18 cellular contexts compared by ENCODE assay signal in the genomic region with DNA sequence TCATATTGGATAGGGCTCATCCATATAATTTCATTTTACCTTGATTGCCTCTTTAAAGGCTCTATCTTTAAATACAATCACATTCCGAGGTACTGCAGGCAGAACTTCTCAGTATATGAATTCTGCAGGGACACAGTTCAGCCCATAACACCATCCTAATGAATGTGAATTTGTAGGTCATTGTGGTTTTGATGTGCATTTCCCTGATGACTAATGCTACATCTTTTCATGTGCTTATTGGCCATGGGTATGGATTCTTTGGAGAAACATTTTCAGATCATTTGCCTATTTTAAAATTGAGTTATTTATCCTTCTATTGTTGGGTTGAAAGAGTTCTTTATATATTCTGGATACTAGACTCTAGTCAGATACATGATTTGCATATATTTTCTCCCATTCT. TPM values are rescaled to one million over a fixed set of nuclear protein-coding genes. Genes with fewer than 3 reads are reported as not detected.
DNase-seq lines count a peak whose midpoint lies in the region; ATAC-seq, FAIRE-seq and TF ChIP-seq lines count a peak whose summit lies in the region.
"Had no signal": no experiment of that assay in that cellular context is flagged by ENCODE, and none has a peak within 500 bp of the region (broad histone marks: within the 10 kb centered on the region; RNA-seq: fewer than 3 reads in every experiment).

No MANE protein-coding gene starts in this region.

- H3K4me2 ChIP-seq in BLaER1 treated with 17β-estradiol and CSF1 and Interleukin-3, amounts not matched to agents 10 nM and 100 nM = peak overlapping the region in 8 of 11 experiments; percentile 19 to 59 (median 38); a peak in 14 of 22 replicates
- H3K4me2 ChIP-seq in astrocyte (ENCODE audit: low read length) = peak overlapping the region; percentile 5

- no peaks in the 10 kb centered on the region for H3K27me3 ChIP-seq in BLaER1 treated with 17β-estradiol and CSF1 and Interleukin-3, amounts not matched to agents 10 nM and 100 nM
- no peaks in the 10 kb centered on the region for H3K27me3 ChIP-seq in astrocyte (ENCODE audit: insufficient read depth, low read length)
- peaks cover 5% of the 10 kb centered on the region for H3K27me3 ChIP-seq in foreskin keratinocyte
- H3K27me3 ChIP-seq: ascending aorta, BE2C had no signal

- TF ChIP-seq CTCF in astrocyte (IDR thresholded peaks at IDR 0.05; ENCODE audit: insufficient read depth, low read depth, low read length) (no peak), foreskin keratinocyte (conservative IDR thresholded peaks at IDR 0.05) (no peak)

- DNase-seq in HS-27A (ENCODE audit: low read depth) (peak; percentile 7), astrocyte (ENCODE audit: low read depth) (peak; percentile 77), foreskin keratinocyte (peak; percentile 21 to 49), sciatic nerve (ENCODE audit: low spot score) (no peak)
- DNase-seq: activated CD8-positive, alpha-beta T cell treated with anti-CD3 and anti-CD28 coated beads for 36 hours; BE2C; effector CD4-positive, alpha-beta T cell; glutamatergic neuron; NCI-H2171 treated with DMSO at 0.1 percent for 48 hours; Right ventricle myocardium superior; stimulated activated CD4-positive, alpha-beta T cell treated with anti-CD3 and anti-CD28 coated beads, Interleukin-12 subunit alpha, Interleukin-12 subunit beta, amount 100 ng/mL, for 4 hours had no signal

- H3K4me3 Mint-ChIP-seq in astrocyte (ENCODE audit: unreplicated experiment) = peak overlapping the region; percentile 42
- H3K4me3 Mint-ChIP-seq: activated CD8-positive, alpha-beta T cell treated with anti-CD3 and anti-CD28 coated beads for 36 hours had no signal

- H4K20me1 ChIP-seq in BLaER1 treated with 17β-estradiol and CSF1 and Interleukin-3, amounts not matched to agents 10 nM and 100 nM = no peaks in the 10 kb centered on the region
- H4K20me1 ChIP-seq in astrocyte (ENCODE audit: insufficient read depth, low read length) = no peaks in the 10 kb centered on the region

- H2AFZ ChIP-seq in astrocyte (ENCODE audit: low read depth, low read length) = no peak overlapping the region
- H2AFZ ChIP-seq: parathyroid adenoma had no signal

- no peak overlapping the region for H3K9ac ChIP-seq in BLaER1 treated with 17β-estradiol and CSF1 and Interleukin-3, amounts not matched to agents 10 nM and 100 nM
- no peak overlapping the region for H3K9ac ChIP-seq in astrocyte (ENCODE audit: low read length)
- H3K9ac ChIP-seq: parathyroid adenoma had no signal

- no peak for FAIRE-seq in astrocyte (lab: Jason Lieb, UNC)

- H3K36me3 Mint-ChIP-seq in astrocyte (ENCODE audit: low read depth, unreplicated experiment) = no peaks in the 10 kb centered on the region

- peak overlapping the region in 1 of 11 experiments; percentile 39; a peak in 1 of 22 replicates for H3K27ac ChIP-seq in BLaER1 treated with 17β-estradiol and CSF1 and Interleukin-3, amounts not matched to agents 10 nM and 100 nM
- H3K27ac ChIP-seq in astrocyte (ENCODE audit: low read depth, low read length) (no peak overlapping the region), foreskin keratinocyte (no peak overlapping the region)
- H3K27ac ChIP-seq: ascending aorta, parathyroid adenoma had no signal

- no peaks in the 10 kb centered on the region for H3K27me3 Mint-ChIP-seq in astrocyte (ENCODE audit: low read depth, unreplicated experiment)

- H3K9me3 ChIP-seq in BLaER1 treated with 17β-estradiol and CSF1 and Interleukin-3, amounts not matched to agents 10 nM and 100 nM (replicated peaks in 1 of 11) = peaks cover 0 to 8% (median 0%) of the 10 kb centered on the region in 11 experiments; a peak in 1 of 22 replicates
- no peaks in the 10 kb centered on the region for H3K9me3 ChIP-seq in astrocyte (ENCODE audit: insufficient read depth, low read depth, low read length)
- H3K9me3 ChIP-seq: ascending aorta, BE2C had no signal

- no peaks in the 10 kb centered on the region for H3K36me3 ChIP-seq in BLaER1 treated with 17β-estradiol and CSF1 and Interleukin-3, amounts not matched to agents 10 nM and 100 nM
- no peaks in the 10 kb centered on the region for H3K36me3 ChIP-seq in astrocyte (ENCODE audit: insufficient read depth, low read length)
- H3K36me3 ChIP-seq: ascending aorta, BE2C had no signal

- H3K9me3 Mint-ChIP-seq in astrocyte (ENCODE audit: unreplicated experiment) = no peaks in the 10 kb centered on the region
- H3K9me3 Mint-ChIP-seq: activated CD8-positive, alpha-beta T cell treated with anti-CD3 and anti-CD28 coated beads for 36 hours; activated T-helper 2 cell treated with anti-CD3 and anti-CD28 coated beads, Interferon-gamma antibody, Interleukin-2, Interleukin-4, amounts not matched to agents 10 μg/mL and 5 μg/mL and 100 μg/mL, durations not matched to agents 14 hours and 24 hours and 36 hours had no signal

- peaks cover 6 to 18% (median 10%) of the 10 kb centered on the region in 10 experiments; a peak in 16 of 20 replicates for H3K4me1 ChIP-seq in BLaER1 treated with 17β-estradiol and CSF1 and Interleukin-3, amounts not matched to agents 10 nM and 100 nM
- H3K4me1 ChIP-seq in astrocyte (ENCODE audit: insufficient read depth, low read length) (no peaks in the 10 kb centered on the region), foreskin keratinocyte (no peaks in the 10 kb centered on the region)
- H3K4me1 ChIP-seq: ascending aorta, BE2C, parathyroid adenoma had no signal

- H3K4me1 Mint-ChIP-seq in astrocyte (ENCODE audit: low read depth, unreplicated experiment) = peaks cover 12% of the 10 kb centered on the region

- ATAC-seq in foreskin keratinocyte (peak; percentile 62), GM21423 (IDR thresholded peaks at IDR 0.05; ENCODE audit: unreplicated experiment) (no peak), sciatic nerve (no peak), GM18520 (IDR thresholded peaks at IDR 0.05; ENCODE audit: unreplicated experiment) (no peak), GM18511 (IDR thresholded peaks at IDR 0.05; ENCODE audit: unreplicated experiment) (no peak)
- ATAC-seq: activated CD8-positive, alpha-beta T cell treated with anti-CD3 and anti-CD28 coated beads for 36 hours had no signal

- no peak overlapping the region for H3K4me3 ChIP-seq in BLaER1 treated with 17β-estradiol and CSF1 and Interleukin-3, amounts not matched to agents 10 nM and 100 nM
- H3K4me3 ChIP-seq in astrocyte (ENCODE audit: insufficient read depth, low read depth, low read length) = no peak overlapping the region
- H3K4me3 ChIP-seq: ascending aorta had no signal

- intact Hi-C loops in sciatic nerve (cut with DNase I) = no loop called here

- H3K27ac Mint-ChIP-seq in astrocyte (ENCODE audit: unreplicated experiment) = peak overlapping the region; percentile 1
- H3K27ac Mint-ChIP-seq: activated CD8-positive, alpha-beta T cell treated with anti-CD3 and anti-CD28 coated beads for 36 hours; activated T-helper 2 cell treated with anti-CD3 and anti-CD28 coated beads, Interferon-gamma antibody, Interleukin-2, Interleukin-4, amounts not matched to agents 10 μg/mL and 5 μg/mL and 100 μg/mL, durations not matched to agents 14 hours and 24 hours and 36 hours had no signal

- no peaks in the 10 kb centered on the region for H3K79me2 ChIP-seq in astrocyte (ENCODE audit: insufficient read depth, low read length)
- H3K79me2 ChIP-seq: parathyroid adenoma had no signal

RNA-seq across cellular contexts. Expression of a gene that starts 9.6 kb away (rescaled TPM):
- 22.4 and 25.6 TPM in 2 replicates for total RNA-seq in astrocyte
- total RNA-seq in foreskin keratinocyte = 12.4 and 13.1 TPM in 2 replicates
- 3.8 and 4.1 TPM in 2 replicates for polyA plus RNA-seq in foreskin keratinocyte
- total RNA-seq in sciatic nerve = 27.4 TPM

RNA-seq across cellular contexts. Expression of a gene that starts 25.8 kb away (rescaled TPM):
- 21.4 and 21.6 TPM in 2 replicates for total RNA-seq in astrocyte
- total RNA-seq in foreskin keratinocyte = 26.9 and 27.7 TPM in 2 replicates
- polyA plus RNA-seq in foreskin keratinocyte = 5.9 and 7.1 TPM in 2 replicates
- total RNA-seq in sciatic nerve = 45.9 TPM
